Comparison of ENCODE assay signal across 19 cellular contexts in genomic region chr16:66486199-66486772, GRCh38. TPM values are rescaled to one million over a fixed set of nuclear protein-coding genes. Genes with fewer than 3 reads are reported as not detected.
DNase-seq lines count a peak whose midpoint lies in the region; ATAC-seq, FAIRE-seq and TF ChIP-seq lines count a peak whose summit lies in the region.
"Had no signal": no experiment of that assay in that cellular context is flagged by ENCODE, and none has a peak within 500 bp of the region (broad histone marks: within the 10 kb centered on the region; RNA-seq: fewer than 3 reads in every experiment).

No MANE protein-coding gene starts in this region.

- H3K4me1 ChIP-seq in H1 (replicated peaks in 1 of 4; ENCODE audit: control insufficient read depth in 3 of 4, insufficient read depth in 4 of 4, low read length in 3 of 4) (peaks cover 0 to 4% (median 2%) of the 10 kb centered on the region in 4 experiments; a peak in 3 of 7 replicates), osteoblast (ENCODE audit: insufficient read depth, low read length) (peaks cover 25% of the 10 kb centered on the region), uterus (peaks cover 0 to 9% of the 10 kb centered on the region in 2 donors)

- H2BK5ac ChIP-seq in H1 (ENCODE audit: low read depth, low read length) = 0 out of 2 replicates have a peak overlapping the region, but pooled peaks have one; percentile 19

- no peaks in the 10 kb centered on the region for H3K79me2 ChIP-seq in H1 (ENCODE audit: control insufficient read depth in 1 of 2, insufficient read depth in 2 of 2, low read length in 2 of 2)
- no peaks in the 10 kb centered on the region for H3K79me2 ChIP-seq in osteoblast (ENCODE audit: insufficient read depth, low read length)

- TF ChIP-seq POLR2A in H1 (IDR thresholded peaks at IDR 0.05; ENCODE audit: control extremely low read depth in 1 of 2, low read depth in 2 of 2, low read length in 2 of 2) = no peak
- TF ChIP-seq POLR2A in uterus (IDR thresholded peaks at IDR 0.05) = no peak

- DNase-seq in activated T-cell treated with anti-CD3 and anti-CD28 coated beads, Interleukin-2, amount 50 U/mL, for 1 hour = peak; percentile 6
- no peak for DNase-seq in activated T-cell treated with anti-CD3 and anti-CD28 coated beads, Interleukin-2, amount 50 U/mL, for 4 hours
- DNase-seq in H1 (ENCODE audit: low read depth in 1 of 2, low spot score in 2 of 2) (no peak), osteoblast (ENCODE audit: insufficient read length, low spot score, missing footprints) (no peak), uterus (peak in 1 of 2 donors; percentile 7), retina (no peak)
- no peak for DNase-seq in activated CD4-positive, alpha-beta T cell treated with anti-CD3 and anti-CD28 coated beads, Interleukin-2, amount 50 U/mL, for 48 hours
- DNase-seq: activated naive CD8-positive, alpha-beta T cell treated with anti-CD3 and anti-CD28 coated beads for 36 hours; CD4-positive, CD25-positive, alpha-beta regulatory T cell; NCI-H1694; NK-92 treated with Interleukin-12 subunit alpha and Interleukin-12 subunit beta, amount 100 ng/mL, for 24 hours; stimulated activated CD4-positive, alpha-beta T cell treated with anti-CD3 and anti-CD28 coated beads, Interleukin-4, amount 100 ng/mL, for 4 hours; stimulated activated CD8-positive, alpha-beta memory T cell treated with anti-CD3 and anti-CD28 coated beads, Interleukin-4, amount 100 ng/mL, for 48 hours; testis had no signal

- no peak overlapping the region for H4K8ac ChIP-seq in H1 (ENCODE audit: extremely low read depth, insufficient read depth, low read length)

- H3K27ac ChIP-seq in H1 (ENCODE audit: low read depth, low read length) (no peak overlapping the region), osteoblast (ENCODE audit: low read depth, low read length) (peak overlapping the region; percentile 88), uterus (peak overlapping the region; percentile 34 to 44)

- H3K27me3 Mint-ChIP-seq in activated T-cell treated with anti-CD3 and anti-CD28 coated beads, Interleukin-2, amount 50 U/mL, for 4 hours (ENCODE audit: low read depth) = no peaks in the 10 kb centered on the region
- H3K27me3 Mint-ChIP-seq: activated naive CD8-positive, alpha-beta T cell treated with anti-CD3 and anti-CD28 coated beads for 36 hours; CD4-positive, CD25-positive, alpha-beta regulatory T cell had no signal

- no peaks in the 10 kb centered on the region for H3K9me3 Mint-ChIP-seq in activated T-cell treated with anti-CD3 and anti-CD28 coated beads, Interleukin-2, amount 50 U/mL, for 4 hours
- H3K9me3 Mint-ChIP-seq: activated naive CD8-positive, alpha-beta T cell treated with anti-CD3 and anti-CD28 coated beads for 36 hours; CD4-positive, CD25-positive, alpha-beta regulatory T cell had no signal

- H3K4me2 ChIP-seq in H1 (ENCODE audit: insufficient read depth in 1 of 2, low read depth in 2 of 2, low read length in 2 of 2) (no peak overlapping the region), osteoblast (ENCODE audit: insufficient read depth, low read length) (no peak overlapping the region)

- peaks cover 15% of the 10 kb centered on the region for H3K4me1 Mint-ChIP-seq in activated T-cell treated with anti-CD3 and anti-CD28 coated beads, Interleukin-2, amount 50 U/mL, for 4 hours (ENCODE audit: low read depth)

- H3K23me2 ChIP-seq in H1 (ENCODE audit: low read depth, low read length) = no peaks in the 10 kb centered on the region; the same call in 1 of the 2 replicates

- H3K79me1 ChIP-seq in H1 (ENCODE audit: low read depth, low read length) = no peaks in the 10 kb centered on the region

- H2AK5ac ChIP-seq in H1 (ENCODE audit: low read depth, low read length) = no peak overlapping the region

- intact Hi-C loops in uterus (cut with DNase I; ENCODE audit: low total_unique reads) = no loop called here

- no peak overlapping the region for H3K9ac ChIP-seq in H1 (replicated peaks in 1 of 4; ENCODE audit: extremely low read depth in 1 of 4, low read depth in 3 of 4, low read length in 3 of 4)

- no peak overlapping the region for H3K18ac ChIP-seq in H1 (ENCODE audit: extremely low read depth, low read length)

- H4K20me1 ChIP-seq in H1 (replicated peaks in 1 of 2; ENCODE audit: control insufficient read depth in 1 of 2, insufficient read depth in 2 of 2, low read length in 2 of 2) (no peaks in the 10 kb centered on the region), osteoblast (ENCODE audit: insufficient read depth, low read length) (peaks cover 4% of the 10 kb centered on the region)

- no peak overlapping the region for H2BK12ac ChIP-seq in H1 (ENCODE audit: low read depth, low read length)

- H2BK15ac ChIP-seq in H1 (ENCODE audit: low read length) = no peak overlapping the region

- no peak overlapping the region for H3K23ac ChIP-seq in H1 (ENCODE audit: insufficient read length)

- TF ChIP-seq EP300 in H1 (IDR thresholded peaks at IDR 0.05; ENCODE audit: borderline replicate concordance in 1 of 2, low read depth in 2 of 2, low read length in 2 of 2) = no peak

- H3K9me3 ChIP-seq in H1 (ENCODE audit: insufficient read depth in 2 of 2, low read depth in 1 of 2, low read length in 1 of 2) (peaks cover 0 to 3% of the 10 kb centered on the region in 2 experiments; a peak in 1 of 4 replicates), osteoblast (ENCODE audit: low read depth, low read length) (no peaks in the 10 kb centered on the region), uterus (no peaks in the 10 kb centered on the region)
- H3K9me3 ChIP-seq: testis had no signal

- H3K4me3 ChIP-seq in H1 (ENCODE audit: extremely low read depth in 1 of 4, insufficient read depth in 2 of 4, low read depth in 3 of 4, low read length in 4 of 4) (no peak overlapping the region), osteoblast (ENCODE audit: insufficient read depth, low read length) (no peak overlapping the region), uterus (no peak overlapping the region)
- H3K4me3 ChIP-seq: heart left ventricle, testis had no signal

- H3K56ac ChIP-seq in H1 (replicated peaks; ENCODE audit: insufficient read length, low read depth, low read length) = no peak overlapping the region

- CTCF ChIA-PET in H1 (lab: Charles Lee; ENCODE audit: partially characterized antibody) = interaction anchor here (0.7 to 2.1 kb wide), 10 partner anchors 9 to 144 kb away, joined by 3 to 13 read pairs (median 4); no protein-coding TSS in a partner anchor

- no peak for TF ChIP-seq RAD21 in H1 (IDR thresholded peaks at IDR 0.05 in 1 of 2, conservative IDR thresholded peaks at IDR 0.05 in 1 of 2; ENCODE audit: low read depth in 2 of 2, low read length in 2 of 2)

- POLR2A ChIA-PET in H1 (lab: Charles Lee; ENCODE audit: partially characterized antibody) = no interaction called here

- H2BK120ac ChIP-seq in H1 (replicated peaks; ENCODE audit: low read depth, low read length) = no peak overlapping the region

- H3K36me3 Mint-ChIP-seq in activated T-cell treated with anti-CD3 and anti-CD28 coated beads, Interleukin-2, amount 50 U/mL, for 4 hours (ENCODE audit: insufficient read depth) = no peaks in the 10 kb centered on the region
- H3K36me3 Mint-ChIP-seq: activated naive CD8-positive, alpha-beta T cell treated with anti-CD3 and anti-CD28 coated beads for 36 hours; CD4-positive, CD25-positive, alpha-beta regulatory T cell had no signal

- H3K14ac ChIP-seq in H1 (ENCODE audit: insufficient read length) = no peak overlapping the region

- H4K91ac ChIP-seq in H1 (replicated peaks; ENCODE audit: insufficient read length, low read length) = no peak overlapping the region

- no peak overlapping the region for H4K5ac ChIP-seq in H1 (ENCODE audit: insufficient read length, low read depth, low read length)

- no peak overlapping the region for H3K4ac ChIP-seq in H1 (replicated peaks; ENCODE audit: insufficient read length, low read depth, low read length)

- no peaks in the 10 kb centered on the region; a peak in 1 of 8 replicates for H3K36me3 ChIP-seq in H1 (ENCODE audit: control insufficient read depth in 2 of 4, insufficient read depth in 4 of 4, low read length in 3 of 4)
- H3K36me3 ChIP-seq in osteoblast (ENCODE audit: insufficient read depth, low read length) = no peaks in the 10 kb centered on the region
- H3K36me3 ChIP-seq in uterus = no peaks in the 10 kb centered on the region
- H3K36me3 ChIP-seq: heart left ventricle had no signal

- H2BK20ac ChIP-seq in H1 (ENCODE audit: low read length) = no peak overlapping the region

- 93% methylated on average over 12 of the region's 12 CpGs; no CpG with 5 or more reads in 1 of the 2 experiments for WGBS in H1 (ENCODE audit: extremely low coverage in 1 of 2, insufficient coverage in 1 of 2, insufficient read length in 1 of 2, insufficient replicate concordance in 2 of 2, low coverage in 1 of 2, low lambda C conversion rate in 2 of 2, missing lambda C conversion rate in 1 of 2), 2 experiments

- H2AFZ ChIP-seq in H1 (ENCODE audit: low read length) (no peak overlapping the region), osteoblast (ENCODE audit: low read length) (no peak overlapping the region)

- H3K27me3 ChIP-seq in H1 (replicated peaks in 1 of 4; ENCODE audit: control insufficient read depth in 3 of 4, extremely low read depth in 1 of 4, insufficient read depth in 3 of 4, low read length in 3 of 4) (no peaks in the 10 kb centered on the region; a peak in 1 of 7 replicates), osteoblast (ENCODE audit: insufficient read depth, low read length) (no peaks in the 10 kb centered on the region), uterus (no peaks in the 10 kb centered on the region)
- H3K27me3 ChIP-seq: heart left ventricle, testis had no signal

- FAIRE-seq in H1 (lab: Jason Lieb, UNC) = no peak
- FAIRE-seq: A204.1, islet of Langerhans had no signal

- ATAC-seq in activated T-cell treated with anti-CD3 and anti-CD28 coated beads, Interleukin-2, amount 50 U/mL, for 4 hours = no peak
- ATAC-seq in HG02981 (IDR thresholded peaks at IDR 0.05; ENCODE audit: unreplicated experiment) = no peak

- no peak for TF ChIP-seq CTCF in H1 (IDR thresholded peaks at IDR 0.05; ENCODE audit: control extremely low read depth in 1 of 3, insufficient read depth in 1 of 3, low read depth in 1 of 3, low read length in 3 of 3)
- TF ChIP-seq CTCF in osteoblast (IDR thresholded peaks at IDR 0.05; ENCODE audit: extremely low read depth, low read depth, low read length) = no peak
- no peak for TF ChIP-seq CTCF in uterus (IDR thresholded peaks at IDR 0.05)

- no peak overlapping the region for H3K4me3 Mint-ChIP-seq in activated T-cell treated with anti-CD3 and anti-CD28 coated beads, Interleukin-2, amount 50 U/mL, for 4 hours
- H3K4me3 Mint-ChIP-seq: activated naive CD8-positive, alpha-beta T cell treated with anti-CD3 and anti-CD28 coated beads for 36 hours; CD4-positive, CD25-positive, alpha-beta regulatory T cell had no signal

RNA-seq across cellular contexts. Expression of gene BEAN1, which starts 59.2 kb away (rescaled TPM):
- not detected for total RNA-seq in activated T-cell treated with anti-CD3 and anti-CD28 coated beads, Interleukin-2, amount 50 U/mL, for 4 hours
- not detected in 2 replicates for total RNA-seq in H1 (2021; fragmentation: NEBNext Ultra II Directional; extraction: Animal tissue kit (Norgen Biotek cat#: 25700))
- 0.05 and 0.08 TPM in 2 replicates for polyA plus RNA-seq in H1 (2011; rRNA removed)
- 0.08 TPM for polyA plus RNA-seq in H1 (2011; cell fraction: cytosol; rRNA removed)
- 0.07 TPM for polyA plus RNA-seq in H1 (2011; cell fraction: nucleus; rRNA removed)
- polyA plus RNA-seq in H1 (2012, experiment 1 of 2) = 0.13 to 0.24 TPM (median 0.15 TPM) in 3 of 4 replicates, not detected in the other
- polyA plus RNA-seq in H1 (2012, experiment 2 of 2) = not detected
- 0.04 TPM for polyA plus RNA-seq in H1 (2013, experiment 1 of 2)
- polyA plus RNA-seq in H1 (2013, experiment 2 of 2) = 0.13 TPM
- polyA minus RNA-seq in H1 (2011; rRNA and poly(A)+ RNA removed) = not detected in 2 replicates
- not detected for polyA minus RNA-seq in H1 (2011; cell fraction: cytosol; rRNA and poly(A)+ RNA removed)
- polyA minus RNA-seq in H1 (2011; cell fraction: nucleus; rRNA and poly(A)+ RNA removed) = not detected
- 0.29 and 0.36 TPM in 2 replicates for total RNA-seq in osteoblast
- total RNA-seq in uterus = 1 to 10 TPM in 1 of 4 donors, under 1 TPM in 1, not detected in 2; 0.52 to 3.9 TPM
- total RNA-seq: activated naive CD8-positive, alpha-beta T cell treated with anti-CD3 and anti-CD28 coated beads for 36 hours; CD4-positive, CD25-positive, alpha-beta regulatory T cell; HT1080 had no signal
